ENCODE assay signal across 12 cellular contexts in the genomic region with DNA sequence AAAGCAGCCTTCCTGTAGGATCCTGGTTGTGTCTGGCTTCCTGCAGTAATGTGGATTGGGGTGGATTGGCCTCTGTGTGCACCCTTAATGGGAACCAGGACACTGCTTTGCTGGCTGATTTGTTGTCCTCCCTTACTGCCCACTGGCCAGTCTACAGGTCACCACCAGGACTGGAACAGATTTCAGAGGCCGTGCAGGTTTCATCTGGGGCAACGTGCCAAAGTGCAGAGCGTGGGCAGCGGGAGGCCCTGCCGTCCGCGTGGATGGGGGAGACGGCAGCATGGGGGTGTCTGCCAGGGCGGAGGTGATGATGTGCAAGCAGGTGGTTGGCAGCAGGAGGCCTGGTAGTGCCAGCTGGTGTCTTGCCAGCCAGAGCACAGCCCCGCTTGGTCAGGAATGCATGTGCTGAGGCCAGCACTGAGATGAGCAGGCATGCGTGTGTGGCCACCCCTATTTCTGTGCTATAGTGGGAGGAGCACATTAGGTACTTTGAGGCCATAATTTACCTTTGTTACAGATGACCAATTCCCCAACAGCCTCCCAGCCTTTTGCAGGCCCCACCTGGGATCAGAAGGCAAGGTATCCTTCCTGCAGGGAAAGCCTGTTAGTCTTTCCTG. TPM values are rescaled to one million over a fixed set of nuclear protein-coding genes. Genes with fewer than 3 reads are reported as not detected.
DNase-seq lines count a peak whose midpoint lies in the region; ATAC-seq and TF ChIP-seq lines count a peak whose summit lies in the region.
"Had no signal": no experiment of that assay in that cellular context is flagged by ENCODE, and none has a peak within 500 bp of the region (broad histone marks: within the 10 kb centered on the region; RNA-seq: fewer than 3 reads in every experiment).

No MANE protein-coding gene starts in this region.

- no peaks in the 10 kb centered on the region for H3K9me3 Mint-ChIP-seq in brain

- TF ChIP-seq CTCF in brain (conservative IDR thresholded peaks at IDR 0.05) (no peak), left lung (IDR thresholded peaks at IDR 0.05) (no peak), thoracic aorta (IDR thresholded peaks at IDR 0.05) (no peak)

- TF ChIP-seq POLR2A in erythroblast (IDR thresholded peaks at IDR 0.05; ENCODE audit: low read length) (no peak), GM18505 (IDR thresholded peaks at IDR 0.05; ENCODE audit: borderline replicate concordance, extremely low read depth, insufficient read depth, insufficient read length) (no peak)

- ATAC-seq in left lung (peak; percentile 76), thoracic aorta (ENCODE audit: insufficient number of reproducible peaks, low FRiP score, low read depth) (peak; percentile 3), GM18505 (IDR thresholded peaks at IDR 0.05; ENCODE audit: unreplicated experiment) (no peak)
- ATAC-seq: A549 had no signal

- intact Hi-C loops in left lung (cut with DNase I): no loop called here

- DNase-seq in NCI-H146 (lab: John Stamatoyannopoulos, UW): peak; percentile 35
- no peak for DNase-seq in NCI-H146 treated with DMSO at 0.1 percent for 48 hours (lab: John Stamatoyannopoulos, UW; ENCODE audit: unreplicated experiment)
- peak in 1 of 2 donors; percentile 79 for DNase-seq in left lung
- DNase-seq in thoracic aorta (ENCODE audit: low spot score): no peak
- no peak for DNase-seq in AML-193 (lab: John Stamatoyannopoulos, UW)
- no peak for DNase-seq in erythroblast (lab: John Stamatoyannopoulos, UW)
- DNase-seq: NCI-H1048, T1000 had no signal

- peak overlapping the region in 4 of 5 experiments; percentile 46 to 90 (median 72) for H3K27ac Mint-ChIP-seq in brain

- H3K4me1 Mint-ChIP-seq in brain: peaks cover 73% of the 10 kb centered on the region

- H3K4me3 ChIP-seq in left lung: no peak overlapping the region
- H3K4me3 ChIP-seq in thoracic aorta: peak overlapping the region; percentile 37
- H3K4me3 ChIP-seq: A549, suprapubic skin had no signal

- H3K4me3 Mint-ChIP-seq in brain: no peak overlapping the region

- H3K36me3 Mint-ChIP-seq in brain: peaks cover 57% of the 10 kb centered on the region

- H3K9me3 ChIP-seq in left lung (no peaks in the 10 kb centered on the region), thoracic aorta (no peaks in the 10 kb centered on the region)
- H3K9me3 ChIP-seq: A549, suprapubic skin had no signal

- H3K27me3 ChIP-seq in left lung: no peaks in the 10 kb centered on the region
- no peaks in the 10 kb centered on the region for H3K27me3 ChIP-seq in thoracic aorta (replicated peaks; ENCODE audit: insufficient read depth)
- H3K27me3 ChIP-seq: suprapubic skin had no signal

- peaks cover 0 to 11% of the 10 kb centered on the region in 2 donors for H3K4me1 ChIP-seq in left lung
- H3K4me1 ChIP-seq in thoracic aorta (ENCODE audit: control insufficient read depth in 1 of 2, low read depth in 2 of 2): peaks cover 41 to 53% of the 10 kb centered on the region in 2 donors
- H3K4me1 ChIP-seq: A549 had no signal

- H3K27ac ChIP-seq in left lung (no peak overlapping the region), thoracic aorta (peak overlapping the region; percentile 91 to 93)
- H3K27ac ChIP-seq: A549 had no signal

- H3K27me3 Mint-ChIP-seq in brain: no peaks in the 10 kb centered on the region

- H3K36me3 ChIP-seq in left lung (peaks cover 0 to 32% of the 10 kb centered on the region in 2 donors), thoracic aorta (no peaks in the 10 kb centered on the region)
- H3K36me3 ChIP-seq: suprapubic skin had no signal

RNA-seq across cellular contexts. Expression of a gene that starts 24.3 kb away (rescaled TPM):
- 52.6 TPM for polyA plus RNA-seq in brain (ENCODE audit: insufficient read depth, low read depth, low replicate concordance)
- total RNA-seq in left lung (10 to 100 TPM; 66.1 to 70.4 TPM), thoracic aorta (100 to 1,000 TPM in 1 of 2 donors, 10 to 100 TPM in 1; 73.2 to 232 TPM)

RNA-seq across cellular contexts. Expression of a gene that starts 59.4 kb away (rescaled TPM):
- polyA plus RNA-seq in brain (ENCODE audit: insufficient read depth, low read depth, low replicate concordance): 13.4 TPM
- total RNA-seq in left lung (1 to 10 TPM; 3.8 to 10.0 TPM), thoracic aorta (1 to 10 TPM; 3.5 to 4.5 TPM)

Comparison
In these comparisons a context has a peak if more than half of its experiments do, and no peak if none do; other contexts are left out.
1. H3K27ac ChIP-seq: peak in thoracic aorta (2 of 2); none in left lung (0 of 2).